Comparison of ENCODE assay signal across 8 cellular contexts in genomic region chr20:48761023-48761785, GRCh38.
DNase-seq lines count a peak whose midpoint lies in the region; ATAC-seq and TF ChIP-seq lines count a peak whose summit lies in the region.

No MANE protein-coding gene starts in this region.

- H3K27me3 ChIP-seq in DOHH2 (ENCODE audit: control insufficient read depth, low read length): no peaks in the 10 kb centered on the region
- no peaks in the 10 kb centered on the region for H3K27me3 ChIP-seq in uterus

- TF ChIP-seq POLR2A in uterus (IDR thresholded peaks at IDR 0.05): no peak

- no peaks in the 10 kb centered on the region for H3K27me3 Mint-ChIP-seq in neural crest cell (ENCODE audit: low read depth)

- TF ChIP-seq CTCF in DOHH2 (IDR thresholded peaks at IDR 0.05; ENCODE audit: low read depth, low read length, poor library complexity, severe bottlenecking): no peak
- no peak for TF ChIP-seq CTCF in neural crest cell (conservative IDR thresholded peaks at IDR 0.05)
- no peak for TF ChIP-seq CTCF in uterus (IDR thresholded peaks at IDR 0.05)

- H3K9me3 ChIP-seq in DOHH2 (ENCODE audit: control insufficient read depth, insufficient read depth, low read length): no peaks in the 10 kb centered on the region
- H3K9me3 ChIP-seq in uterus: no peaks in the 10 kb centered on the region

- peak overlapping the region; percentile 39 for H3K27ac ChIP-seq in DOHH2 (ENCODE audit: low read depth, low read length)
- peak overlapping the region; percentile 9 for H3K27ac ChIP-seq in caudate nucleus (ENCODE audit: low read depth, low read length)
- peak overlapping the region in 1 of 2 donors; percentile 15 for H3K27ac ChIP-seq in uterus

- H3K4me2 ChIP-seq in DOHH2 (ENCODE audit: low read length): peak overlapping the region; percentile 59

- H3K4me1 ChIP-seq in DOHH2 (ENCODE audit: control insufficient read depth, low read length) (peaks cover 35% of the 10 kb centered on the region), uterus (no peaks in the 10 kb centered on the region)

- ATAC-seq in GM19035 (IDR thresholded peaks at IDR 0.05; ENCODE audit: unreplicated experiment): no peak

- H3K9me3 Mint-ChIP-seq in neural crest cell: peaks cover 6% of the 10 kb centered on the region

- peaks cover 74% of the 10 kb centered on the region for H3K4me1 Mint-ChIP-seq in neural crest cell

- no peak overlapping the region for H3K27ac Mint-ChIP-seq in neural crest cell (ENCODE audit: unreplicated experiment)

- no peaks in the 10 kb centered on the region for H3K79me2 ChIP-seq in DOHH2 (ENCODE audit: control insufficient read depth, low read length)

- intact Hi-C loops in uterus (cut with DNase I; ENCODE audit: low total_unique reads): no loop called here

- H3K4me3 Mint-ChIP-seq in neural crest cell: peak overlapping the region; percentile 1

- H3K36me3 Mint-ChIP-seq in neural crest cell (ENCODE audit: low read depth): peaks cover 15% of the 10 kb centered on the region

- H3K36me3 ChIP-seq in DOHH2 (ENCODE audit: control insufficient read depth, low read length): no peaks in the 10 kb centered on the region
- H3K36me3 ChIP-seq in uterus: no peaks in the 10 kb centered on the region

- H3K4me3 ChIP-seq in DOHH2 (ENCODE audit: low read length) (peak overlapping the region; percentile 35), uterus (no peak overlapping the region)

- DNase-seq in SKM-1 treated with dmso at 0.1 percent for 144 hours (lab: John Stamatoyannopoulos, UW; ENCODE audit: unreplicated experiment) (peak; percentile 63), caudate nucleus (lab: John Stamatoyannopoulos, UW) (no peak), neural crest cell (ENCODE audit: low read depth, low spot score) (no peak), NCI-H2227 (lab: John Stamatoyannopoulos, UW; ENCODE audit: unreplicated experiment) (no peak), NCI-H1694 treated with DMSO at 0.1 percent for 48 hours (lab: John Stamatoyannopoulos, UW) (no peak), uterus (no peak)

- peaks cover 5% of the 10 kb centered on the region for H3F3A ChIP-seq in DOHH2 (ENCODE audit: control insufficient read depth, insufficient read depth)

- no peaks in the 10 kb centered on the region for H3K9me2 ChIP-seq in DOHH2 (replicated peaks; ENCODE audit: control insufficient read depth, low read length)

- no peaks in the 10 kb centered on the region for H4K20me1 ChIP-seq in DOHH2 (ENCODE audit: control insufficient read depth, insufficient read depth, low read depth, low read length)
